In the genomic region with DNA sequence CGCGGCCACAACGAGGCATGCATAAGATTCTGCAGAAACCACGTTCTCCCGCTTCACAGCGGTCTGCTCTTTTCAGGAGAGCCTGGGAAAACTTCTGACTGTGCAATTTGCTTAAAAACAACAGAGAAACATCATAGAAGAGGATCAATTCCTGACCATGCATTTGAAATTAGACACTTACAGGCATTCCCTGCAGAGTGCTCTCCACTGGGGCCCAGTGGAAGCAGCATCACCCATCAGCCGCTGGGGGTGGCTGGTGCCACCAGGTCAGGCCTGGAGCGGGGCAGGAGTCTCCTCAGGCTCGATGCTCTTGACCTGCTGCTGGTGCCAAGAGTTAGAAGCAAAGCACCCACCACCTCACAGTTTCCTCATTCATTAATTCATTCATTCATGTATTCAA, we compare ENCODE assay signal across 34 cellular contexts.
"Had no signal": no experiment of that assay in that cellular context is flagged by ENCODE, and none has a peak within 500 bp of the region (broad histone marks: within the 10 kb centered on the region; RNA-seq: fewer than 3 reads in every experiment).

No MANE protein-coding gene starts in this region.

- H3K4me1 Mint-ChIP-seq: activated B cell treated with CpG ODN at 0.5 μM for 24 hours had no signal

- H3K36me3 Mint-ChIP-seq: activated CD4-positive, alpha-beta memory T cell treated with anti-CD3 and anti-CD28 coated beads for 36 hours; activated naive CD4-positive, alpha-beta T cell treated with anti-CD3 and anti-CD28 coated beads, Interleukin-2, amount 50 U/mL, for 72 hours had no signal

- H3K4me3 ChIP-seq: adrenal gland, breast epithelium, MG63, SJSA1 had no signal

- H3K36me3 ChIP-seq: adrenal gland, breast epithelium, MG63, SJSA1 had no signal

- H3K27ac Mint-ChIP-seq: activated B cell treated with CpG ODN at 0.5 μM for 24 hours; activated CD4-positive, alpha-beta memory T cell treated with anti-CD3 and anti-CD28 coated beads for 36 hours; activated naive CD4-positive, alpha-beta T cell treated with anti-CD3 and anti-CD28 coated beads for 36 hours; activated naive CD4-positive, alpha-beta T cell treated with anti-CD3 and anti-CD28 coated beads, Interleukin-2, amount 50 U/mL, for 72 hours; activated T-helper 1 cell treated with anti-CD3 and anti-CD28 coated beads, Interleukin-12 subunit alpha, Interleukin-12 subunit beta, Interleukin-2, Interleukin-4 antibody, amounts not matched to agents 30 ng/mL and 10 ng/mL and 1 ng/mL, durations not matched to agents 14 hours and 24 hours and 36 hours had no signal

- H3K27ac ChIP-seq: adrenal gland, breast epithelium, SJSA1, VCaP had no signal

- H3K27me3 ChIP-seq: adrenal gland, MG63 had no signal

- H3K4me1 ChIP-seq: breast epithelium, SJSA1 had no signal

- ATAC-seq: activated naive CD4-positive, alpha-beta T cell treated with anti-CD3 and anti-CD28 coated beads, Interleukin-2, amount 50 U/mL, for 72 hours; activated T-cell treated with anti-CD3 and anti-CD28 coated beads, Interleukin-2, amount 50 U/mL, for 4 hours; Panc1 had no signal

- H3K9me3 ChIP-seq: adrenal gland, breast epithelium, MG63, SJSA1 had no signal

- DNase-seq: activated B cell treated with CpG ODN at 0.5 μM for 24 hours; activated CD4-positive, alpha-beta memory T cell treated with anti-CD3 and anti-CD28 coated beads for 36 hours; activated CD4-positive, alpha-beta T cell treated with anti-CD3 and anti-CD28 coated beads for 4 hours; activated CD4-positive, alpha-beta T cell treated with anti-CD3 and anti-CD28 coated beads, Interleukin-2, amount 50 U/mL, for 1 hour; activated CD4-positive, CD25-positive, alpha-beta regulatory T cell treated with anti-CD3 and anti-CD28 coated beads, Interleukin-2, amount 50 U/mL, for 72 hours; activated CD8-positive, alpha-beta memory T cell treated with anti-CD3 and anti-CD28 coated beads, Interleukin-2, amount 50 U/mL, for 4 hours; activated gamma-delta T cell treated with Interleukin-2 at 50 U/mL for 16 hours; activated naive CD4-positive, alpha-beta T cell treated with anti-CD3 and anti-CD28 coated beads for 36 hours; activated T-cell treated with anti-CD3 and anti-CD28 coated beads for 4 hours; activated T-cell treated with anti-CD3 and anti-CD28 coated beads, Interleukin-2, amount 50 U/mL, for 4 hours; adrenal gland; cerebellar nuclear complex; Kasumi-1; KBM-7; MG63; NCI-H1048; NCI-H1105 treated with DMSO at 0.1 percent for 48 hours; NCI-H1436; NCI-H1694 treated with DMSO at 0.1 percent for 48 hours; NCI-H2029; NCI-H345; NCI-H524 treated with DMSO at 0.1 percent for 48 hours; RPMI8226; SHP77 treated with DMSO at 0.1 percent for 48 hours; SW 1271; T-helper 1 cell; T-helper 2 cell; T-helper 9 cell had no signal

- H3K4me3 Mint-ChIP-seq: activated B cell treated with CpG ODN at 0.5 μM for 24 hours; activated CD4-positive, alpha-beta memory T cell treated with anti-CD3 and anti-CD28 coated beads for 36 hours; activated naive CD4-positive, alpha-beta T cell treated with anti-CD3 and anti-CD28 coated beads for 36 hours; activated T-cell treated with anti-CD3 and anti-CD28 coated beads, Interleukin-2, amount 50 U/mL, for 4 hours; activated T-helper 1 cell treated with anti-CD3 and anti-CD28 coated beads, Interleukin-12 subunit alpha, Interleukin-12 subunit beta, Interleukin-2, Interleukin-4 antibody, amounts not matched to agents 30 ng/mL and 10 ng/mL and 1 ng/mL, durations not matched to agents 14 hours and 24 hours and 36 hours had no signal
